8 cellular contexts compared by ENCODE assay signal in the genomic region with DNA sequence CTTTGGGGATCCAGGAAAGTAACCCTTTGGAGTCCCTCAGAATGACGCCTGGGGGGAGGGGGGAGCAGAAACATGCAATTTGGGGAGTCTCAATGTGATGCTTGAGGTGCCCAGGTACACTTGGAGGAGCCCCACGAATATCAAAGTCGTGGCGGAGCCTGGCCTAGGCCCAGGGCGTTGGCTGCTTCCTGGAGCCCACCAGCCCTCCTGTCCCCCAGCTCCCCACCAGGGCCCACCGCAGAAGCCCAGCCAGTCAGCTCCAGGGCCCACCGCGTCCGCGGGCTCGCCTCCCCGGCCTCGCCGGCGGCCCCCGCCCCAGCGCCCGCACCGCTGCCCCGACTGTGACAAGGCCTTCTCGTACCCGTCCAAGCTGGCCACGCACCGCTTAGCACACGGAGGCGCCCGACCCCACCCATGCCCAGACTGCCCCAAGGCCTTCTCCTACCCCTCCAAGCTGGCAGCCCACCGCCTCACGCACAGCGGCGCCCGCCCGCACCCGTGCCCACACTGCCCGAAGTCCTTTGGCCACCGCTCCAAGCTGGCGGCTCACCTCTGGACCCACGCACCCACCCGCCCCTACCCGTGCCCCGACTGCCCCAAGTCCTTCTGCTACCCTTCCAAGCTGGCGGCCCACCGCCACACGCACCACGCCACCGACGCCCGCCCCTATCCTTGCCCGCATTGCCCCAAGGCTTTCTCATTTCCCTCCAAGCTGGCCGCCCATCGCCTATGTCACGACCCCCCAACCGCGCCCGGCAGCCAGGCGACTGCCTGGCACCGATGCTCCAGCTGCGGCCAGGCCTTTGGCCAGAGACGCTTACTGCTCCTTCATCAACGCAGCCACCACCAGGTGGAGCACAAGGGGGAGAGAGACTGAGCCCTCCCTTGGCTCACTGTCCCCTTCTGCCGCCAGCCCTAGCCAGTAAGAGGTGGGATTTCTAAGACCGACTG. TPM values are rescaled to one million over a fixed set of nuclear protein-coding genes. Genes with fewer than 3 reads are reported as not detected.
DNase-seq lines count a peak whose midpoint lies in the region; ATAC-seq and TF ChIP-seq lines count a peak whose summit lies in the region.

No MANE protein-coding gene starts in this region.

- H3K4me1 ChIP-seq in colonic mucosa: no peaks in the 10 kb centered on the region
- peaks cover 1 to 22% (median 15%) of the 10 kb centered on the region in 4 donors for H3K4me1 ChIP-seq in liver (ENCODE audit: control insufficient read depth in 4 of 4, insufficient read depth in 4 of 4, low read length in 3 of 4)

- H3K4me3 ChIP-seq in colonic mucosa (no peak overlapping the region), liver (ENCODE audit: low read depth in 1 of 3, low read length in 3 of 3) (no peak overlapping the region)

- H3K9ac ChIP-seq in colonic mucosa (ENCODE audit: low read depth in 2 of 2, low read length in 2 of 2): peak overlapping the region; percentile 0 to 23
- no peak overlapping the region for H3K9ac ChIP-seq in liver (ENCODE audit: low read depth in 1 of 2, low read length in 2 of 2)

- peak; percentile 29 for TF ChIP-seq CTCF in colonic mucosa (IDR thresholded peaks at IDR 0.05)
- peak; percentile 47 for TF ChIP-seq CTCF in liver (IDR thresholded peaks at IDR 0.05; ENCODE audit: low read depth, low read length, missing input control)

- intact Hi-C loops in colonic mucosa (cut with DNase I): loop anchor here (10.0 kb wide), 1 partner anchor 60 kb away; the partner anchor contains the start of genes IRGQ and ZNF576

- WGBS in liver: 67% methylated on average over 62 of the region's 62 CpGs

- peak; percentile 42 for DNase-seq in activated T-cell treated with anti-CD3 and anti-CD28 coated beads, Interleukin-2, amount 50 U/mL, for 1 hour
- DNase-seq in activated T-cell treated with anti-CD3 and anti-CD28 coated beads for 4 hours: no peak
- peak; percentile 14 for DNase-seq in SK-N-DZ (ENCODE audit: low spot score)
- DNase-seq in colonic mucosa: peak; percentile 59
- peak; percentile 27 for DNase-seq in stimulated activated naive B cell treated with anti-CD40 and anti-IgM and Interleukin-4, amounts not matched to agents 10 μg/mL and 1 μg/mL and 100 μg/mL, for 72 hours

- peak; percentile 44 to 77 for TF ChIP-seq RAD21 in liver (IDR thresholded peaks at IDR 0.05)

- H3K4me1 Mint-ChIP-seq in stimulated activated naive B cell treated with anti-CD40 and anti-IgM and Interleukin-4, amounts not matched to agents 10 μg/mL and 1 μg/mL and 100 μg/mL, for 72 hours: peaks cover 12 to 27% of the 10 kb centered on the region in 2 donors

- H3K9me3 Mint-ChIP-seq in stimulated activated naive B cell treated with anti-CD40 and anti-IgM and Interleukin-4, amounts not matched to agents 10 μg/mL and 1 μg/mL and 100 μg/mL, for 72 hours: peaks cover 5% of the 10 kb centered on the region in 2 donors

- no peaks in the 10 kb centered on the region for H3K36me3 ChIP-seq in colonic mucosa
- H3K36me3 ChIP-seq in liver (ENCODE audit: control insufficient read depth in 4 of 4, insufficient read depth in 3 of 4, low read depth in 1 of 4, low read length in 3 of 4): peaks cover 0 to 5% (median 4%) of the 10 kb centered on the region in 4 donors

- H3K4me3 Mint-ChIP-seq in stimulated activated naive B cell treated with anti-CD40 and anti-IgM and Interleukin-4, amounts not matched to agents 10 μg/mL and 1 μg/mL and 100 μg/mL, for 72 hours: peak overlapping the region; percentile 33 to 42

- H3K27ac ChIP-seq in colonic mucosa (peak overlapping the region; percentile 96), liver (ENCODE audit: low read depth in 1 of 2, low read length in 2 of 2) (peak overlapping the region; percentile 7 to 98)

- no peaks in the 10 kb centered on the region for H3K27me3 ChIP-seq in colonic mucosa
- H3K27me3 ChIP-seq in liver (ENCODE audit: control insufficient read depth in 4 of 4, insufficient read depth in 4 of 4, low read length in 3 of 4): no peaks in the 10 kb centered on the region

- peak overlapping the region; percentile 91 for H3K27ac Mint-ChIP-seq in stimulated activated naive B cell treated with anti-CD40 and anti-IgM and Interleukin-4, amounts not matched to agents 10 μg/mL and 1 μg/mL and 100 μg/mL, for 72 hours

- H3K9me3 ChIP-seq in colonic mucosa: no peaks in the 10 kb centered on the region
- no peaks in the 10 kb centered on the region for H3K9me3 ChIP-seq in liver (ENCODE audit: control insufficient read depth in 4 of 4, low read length in 3 of 4)

- no peaks in the 10 kb centered on the region for H3K27me3 Mint-ChIP-seq in stimulated activated naive B cell treated with anti-CD40 and anti-IgM and Interleukin-4, amounts not matched to agents 10 μg/mL and 1 μg/mL and 100 μg/mL, for 72 hours

- ATAC-seq in stimulated activated naive B cell treated with anti-CD40 and anti-IgM and Interleukin-4, amounts not matched to agents 10 μg/mL and 1 μg/mL and 100 μg/mL, for 72 hours (replicated peaks): no peak
- ATAC-seq in GM21529 (IDR thresholded peaks at IDR 0.05; ENCODE audit: unreplicated experiment): no peak
- ATAC-seq in HG03139 (IDR thresholded peaks at IDR 0.05; ENCODE audit: unreplicated experiment): no peak

- peaks cover 24 to 40% of the 10 kb centered on the region in 2 donors for H3K36me3 Mint-ChIP-seq in stimulated activated naive B cell treated with anti-CD40 and anti-IgM and Interleukin-4, amounts not matched to agents 10 μg/mL and 1 μg/mL and 100 μg/mL, for 72 hours

TF ChIP-seq in liver, 16 proteins besides CTCF, POLR2A, EP300 and RAD21 (continues in another document):
- TF ChIP-seq, protein P1, sequence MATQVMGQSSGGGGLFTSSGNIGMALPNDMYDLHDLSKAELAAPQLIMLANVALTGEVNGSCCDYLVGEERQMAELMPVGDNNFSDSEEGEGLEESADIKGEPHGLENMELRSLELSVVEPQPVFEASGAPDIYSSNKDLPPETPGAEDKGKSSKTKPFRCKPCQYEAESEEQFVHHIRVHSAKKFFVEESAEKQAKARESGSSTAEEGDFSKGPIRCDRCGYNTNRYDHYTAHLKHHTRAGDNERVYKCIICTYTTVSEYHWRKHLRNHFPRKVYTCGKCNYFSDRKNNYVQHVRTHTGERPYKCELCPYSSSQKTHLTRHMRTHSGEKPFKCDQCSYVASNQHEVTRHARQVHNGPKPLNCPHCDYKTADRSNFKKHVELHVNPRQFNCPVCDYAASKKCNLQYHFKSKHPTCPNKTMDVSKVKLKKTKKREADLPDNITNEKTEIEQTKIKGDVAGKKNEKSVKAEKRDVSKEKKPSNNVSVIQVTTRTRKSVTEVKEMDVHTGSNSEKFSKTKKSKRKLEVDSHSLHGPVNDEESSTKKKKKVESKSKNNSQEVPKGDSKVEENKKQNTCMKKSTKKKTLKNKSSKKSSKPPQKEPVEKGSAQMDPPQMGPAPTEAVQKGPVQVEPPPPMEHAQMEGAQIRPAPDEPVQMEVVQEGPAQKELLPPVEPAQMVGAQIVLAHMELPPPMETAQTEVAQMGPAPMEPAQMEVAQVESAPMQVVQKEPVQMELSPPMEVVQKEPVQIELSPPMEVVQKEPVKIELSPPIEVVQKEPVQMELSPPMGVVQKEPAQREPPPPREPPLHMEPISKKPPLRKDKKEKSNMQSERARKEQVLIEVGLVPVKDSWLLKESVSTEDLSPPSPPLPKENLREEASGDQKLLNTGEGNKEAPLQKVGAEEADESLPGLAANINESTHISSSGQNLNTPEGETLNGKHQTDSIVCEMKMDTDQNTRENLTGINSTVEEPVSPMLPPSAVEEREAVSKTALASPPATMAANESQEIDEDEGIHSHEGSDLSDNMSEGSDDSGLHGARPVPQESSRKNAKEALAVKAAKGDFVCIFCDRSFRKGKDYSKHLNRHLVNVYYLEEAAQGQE (IDR thresholded peaks at IDR 0.05): no peak
- TF ChIP-seq, protein P2, sequence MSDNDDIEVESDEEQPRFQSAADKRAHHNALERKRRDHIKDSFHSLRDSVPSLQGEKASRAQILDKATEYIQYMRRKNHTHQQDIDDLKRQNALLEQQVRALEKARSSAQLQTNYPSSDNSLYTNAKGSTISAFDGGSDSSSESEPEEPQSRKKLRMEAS (IDR thresholded peaks at IDR 0.05): no peak
- TF ChIP-seq RXRA (IDR thresholded peaks at IDR 0.05): no peak

RNA-seq across cellular contexts. Expression of gene ZNF575, which starts 2.1 kb away (rescaled TPM):
- not detected in 2 replicates for polyA plus RNA-seq in SK-N-DZ (2014; cell fraction: cytosol; rRNA removed)
- polyA plus RNA-seq in SK-N-DZ (2014; cell fraction: nucleus; rRNA removed): 0.83 TPM in 1 of 2 replicates, not detected in the other
- total RNA-seq in colonic mucosa: 10 to 100 TPM in 1 of 2 donors, 1 to 10 TPM in 1; 6.4 to 11.3 TPM
- under 1 TPM; 0.08 to 0.09 TPM for total RNA-seq in liver
- polyA plus RNA-seq in liver: 1 to 10 TPM in 1 of 2 donors, under 1 TPM in 1; 0.88 to 1.0 TPM

RNA-seq across cellular contexts. Expression of gene ETHE1, which starts 8.1 kb away (rescaled TPM):
- polyA plus RNA-seq in SK-N-DZ (2014; cell fraction: cytosol; rRNA removed): 26.2 and 31.3 TPM in 2 replicates
- polyA plus RNA-seq in SK-N-DZ (2014; cell fraction: nucleus; rRNA removed): 28.0 and 28.4 TPM in 2 replicates
- 100 to 1,000 TPM; 482 to 569 TPM for total RNA-seq in colonic mucosa
- total RNA-seq in liver: 10 to 100 TPM; 30.4 to 35.0 TPM
- 10 to 100 TPM; 34.0 to 45.1 TPM for polyA plus RNA-seq in liver

RNA-seq across cellular contexts. Expression of gene PHLDB3, which starts 30.5 kb away (rescaled TPM):
- polyA plus RNA-seq in SK-N-DZ (2014; cell fraction: cytosol; rRNA removed): 4.5 and 6.5 TPM in 2 replicates
- polyA plus RNA-seq in SK-N-DZ (2014; cell fraction: nucleus; rRNA removed): 12.4 and 12.6 TPM in 2 replicates
- total RNA-seq in colonic mucosa (10 to 100 TPM in 1 of 2 donors, 1 to 10 TPM in 1; 6.8 to 24.0 TPM), liver (10 to 100 TPM; 10.6 to 18.2 TPM)
- polyA plus RNA-seq in liver: 10 to 100 TPM; 10.7 to 12.7 TPM

RNA-seq across cellular contexts. Expression of gene XRCC1, which starts 40.2 kb away (rescaled TPM):
- 80.9 and 94.0 TPM in 2 replicates for polyA plus RNA-seq in SK-N-DZ (2014; cell fraction: cytosol; rRNA removed)
- 33.0 and 42.7 TPM in 2 replicates for polyA plus RNA-seq in SK-N-DZ (2014; cell fraction: nucleus; rRNA removed)
- total RNA-seq in colonic mucosa: 10 to 100 TPM; 22.3 to 40.7 TPM
- total RNA-seq in liver: 1 to 10 TPM; 3.6 to 9.8 TPM
- polyA plus RNA-seq in liver: 1 to 10 TPM; 4.5 to 5.2 TPM

RNA-seq across cellular contexts. Expression of gene PINLYP, which starts 40.5 kb away (rescaled TPM):
- polyA plus RNA-seq in SK-N-DZ (2014; cell fraction: cytosol; rRNA removed): 1.5 and 6.9 TPM in 2 replicates
- 3.0 and 4.9 TPM in 2 replicates for polyA plus RNA-seq in SK-N-DZ (2014; cell fraction: nucleus; rRNA removed)
- total RNA-seq in colonic mucosa (1 to 10 TPM in 1 of 2 donors, under 1 TPM in 1; 0.52 to 2.4 TPM), liver (1 to 10 TPM in 1 of 2 donors, under 1 TPM in 1; 0.42 to 4.3 TPM)
- polyA plus RNA-seq in liver: under 1 TPM; 0.50 to 0.64 TPM

Comparison
In these comparisons a context has a peak if more than half of its experiments do, and no peak if none do; other contexts are left out.
1. H3K9ac ChIP-seq: peak in colonic mucosa (2 of 2); none in liver (0 of 2).
2. RNA of gene ZNF575, which starts 2.1 kb away (total RNA-seq): 6.4 to 11.3 TPM in colonic mucosa; 0.08 to 0.09 TPM in liver; every median in the first group is over 4 times any median in the second.
3. RNA of gene ETHE1, which starts 8.1 kb away (total RNA-seq): 482 to 569 TPM in colonic mucosa; 30.4 to 35.0 TPM in liver; every median in the first group is over 10 times any median in the second.